In the genomic region with DNA sequence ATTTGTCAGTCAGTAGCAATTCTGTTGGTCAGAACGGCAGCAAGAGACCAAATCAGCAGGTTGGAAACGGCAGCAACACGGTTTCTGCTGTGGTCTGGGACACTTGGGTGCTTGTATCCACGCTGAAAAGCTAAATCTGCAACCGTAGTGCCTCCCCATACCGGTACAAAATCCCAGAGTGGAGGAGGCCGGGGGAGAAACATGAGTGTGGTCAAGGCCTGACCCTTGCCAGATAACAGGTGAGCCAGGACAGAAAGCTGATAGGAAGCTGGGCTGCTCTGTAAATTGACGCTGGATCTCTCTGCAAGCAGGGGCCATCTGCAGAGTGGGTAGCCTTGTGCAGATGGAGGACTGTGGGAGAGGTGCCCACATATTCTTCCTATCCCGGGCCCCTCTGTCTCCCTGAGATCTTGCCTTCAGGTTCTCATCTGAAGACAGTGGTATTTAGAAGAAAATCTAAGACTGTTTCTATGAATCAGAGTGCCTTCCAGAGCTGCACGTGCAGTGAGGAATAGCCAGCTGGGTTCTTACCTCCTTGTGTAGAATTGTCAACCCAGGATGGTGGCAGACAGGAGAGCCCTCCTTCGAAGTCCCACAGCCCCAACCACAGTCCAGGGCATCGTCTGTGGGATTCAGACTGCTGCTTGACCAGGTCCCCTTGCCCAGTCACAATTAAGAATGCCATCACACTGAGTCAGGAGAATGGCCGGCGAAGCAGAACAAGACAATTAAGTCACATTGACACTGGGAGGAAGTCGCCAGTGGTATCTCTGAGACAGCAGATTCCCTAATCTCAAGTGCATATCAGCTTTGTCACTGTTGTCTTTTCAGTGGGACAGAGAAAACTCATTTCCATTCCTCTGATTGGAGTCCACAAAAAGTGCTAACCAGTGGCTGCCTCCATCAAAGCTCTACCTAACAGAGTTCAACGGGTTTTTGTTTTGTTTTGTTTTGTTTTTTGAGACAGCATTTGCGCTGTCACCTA, we compare ENCODE assay signal across 7 cellular contexts.
DNase-seq lines count a peak whose midpoint lies in the region; ATAC-seq and TF ChIP-seq lines count a peak whose summit lies in the region.

No MANE protein-coding gene starts in this region.

- TF ChIP-seq CTCF in coronary artery (IDR thresholded peaks at IDR 0.05) (no peak), thyroid gland (IDR thresholded peaks at IDR 0.05) (no peak)

- peak; percentile 51 for ATAC-seq in GM19023 (IDR thresholded peaks at IDR 0.05; ENCODE audit: unreplicated experiment)

- no peaks in the 10 kb centered on the region for H3K27me3 ChIP-seq in thyroid gland

- H3K9me3 ChIP-seq in KOPT-K1 (ENCODE audit: insufficient read depth, low read length, poor library complexity, severe bottlenecking) (no peaks in the 10 kb centered on the region), thyroid gland (no peaks in the 10 kb centered on the region)

- 75 to 80% methylated on average over 16 to 17 of the region's 17 CpGs for WGBS in thyroid gland, 2 donors

- TF ChIP-seq POLR2A in thyroid gland (IDR thresholded peaks at IDR 0.05), result no peak

- intact Hi-C loops in thyroid gland (cut with DNase I), result no loop called here

- H3K27ac ChIP-seq in KOPT-K1 (ENCODE audit: low read depth, low read length, poor library complexity, severe bottlenecking) (peak overlapping the region; percentile 89), coronary artery (no peak overlapping the region), skin epidermis (peak overlapping the region in 13 of 21 experiments; percentile 37 to 84 (median 65)), thyroid gland (no peak overlapping the region)

- H3K36me3 ChIP-seq in KOPT-K1 (ENCODE audit: insufficient read depth, low read length) (peaks cover 4% of the 10 kb centered on the region; the same call in 1 of the 2 replicates), thyroid gland (no peaks in the 10 kb centered on the region)

- DNase-seq in coronary artery (ENCODE audit: low spot score) (no peak), thyroid gland (no peak), NCI-H2196 (lab: John Stamatoyannopoulos, UW; ENCODE audit: unreplicated experiment) (no peak), SHP77 (lab: John Stamatoyannopoulos, UW) (no peak)

- peaks cover 0 to 9% of the 10 kb centered on the region in 2 donors for H3K4me1 ChIP-seq in thyroid gland

- H3K4me3 ChIP-seq in coronary artery (peak overlapping the region; percentile 3), skin epidermis (peak overlapping the region in 3 of 7 experiments; percentile 1 to 23 (median 7)), thyroid gland (replicated peaks in 1 of 3) (no peak overlapping the region)

Comparison
In these comparisons a context has a peak if more than half of its experiments do, and no peak if none do; other contexts are left out.
1. H3K27ac ChIP-seq: peak in KOPT-K1 (single experiment) and skin epidermis (13 of 21); none in coronary artery (0 of 2) and thyroid gland (0 of 3).